8 cellular contexts compared by ENCODE assay signal in genomic region chr15:44536298-44536961, GRCh38. TPM values are rescaled to one million over a fixed set of nuclear protein-coding genes. Genes with fewer than 3 reads are reported as not detected.
DNase-seq lines count a peak whose midpoint lies in the region; ATAC-seq and TF ChIP-seq lines count a peak whose summit lies in the region.

No MANE protein-coding gene starts in this region.

- peak; percentile 52 for DNase-seq in DMS153 treated with DMSO at 0.1 percent for 48 hours (lab: John Stamatoyannopoulos, UW; ENCODE audit: unreplicated experiment)
- DNase-seq in GM19238 (ENCODE audit: insufficient read length, low spot score): peak; percentile 58
- peak; percentile 70 for DNase-seq in NCI-H526 treated with DMSO at 0.1 percent for 48 hours (lab: John Stamatoyannopoulos, UW)
- DNase-seq in amygdala (lab: John Stamatoyannopoulos, UW): peak in 51 of 56 donors; percentile 79 to 98 (median 90)
- peak; percentile 89 for DNase-seq in hepatic stellate cell (ENCODE audit: low spot score)
- peak; percentile 71 for DNase-seq in progenitor cell of endocrine pancreas (ENCODE audit: low spot score, unreplicated experiment)
- DNase-seq in activated CD4-positive, alpha-beta T cell treated with anti-CD3 and anti-CD28 coated beads, Interleukin-2, amount 50 U/mL, for 4 hours: no peak

- no peaks in the 10 kb centered on the region for H3K27me3 Mint-ChIP-seq in progenitor cell of endocrine pancreas

- TF ChIP-seq CTCF in progenitor cell of endocrine pancreas (IDR thresholded peaks at IDR 0.05; ENCODE audit: unreplicated experiment): peak; percentile 41

- peaks cover 14% of the 10 kb centered on the region for H3K36me3 Mint-ChIP-seq in progenitor cell of endocrine pancreas (ENCODE audit: insufficient read depth)

- peak overlapping the region; percentile 95 for H3K27ac Mint-ChIP-seq in progenitor cell of endocrine pancreas

- H3K4me3 Mint-ChIP-seq in progenitor cell of endocrine pancreas (ENCODE audit: low read depth): peak overlapping the region; percentile 88

- no peaks in the 10 kb centered on the region for H3K9me3 Mint-ChIP-seq in progenitor cell of endocrine pancreas (ENCODE audit: low read depth)

- H3K4me1 Mint-ChIP-seq in progenitor cell of endocrine pancreas (ENCODE audit: low read depth): peaks cover 19% of the 10 kb centered on the region

- peak; percentile 48 for ATAC-seq in HG03159 (IDR thresholded peaks at IDR 0.05; ENCODE audit: unreplicated experiment)

RNA-seq across cellular contexts. Expression of gene EIF3J, which starts 0.5 kb away (rescaled TPM):
- 75.8 and 81.7 TPM in 2 replicates for total RNA-seq in progenitor cell of endocrine pancreas

Comparison
In these comparisons a context has a peak if more than half of its experiments do, and no peak if none do; other contexts are left out.
1. DNase-seq: peak in DMS153 treated with DMSO at 0.1 percent for 48 hours (single experiment), GM19238 (single experiment), NCI-H526 treated with DMSO at 0.1 percent for 48 hours (single experiment), amygdala (51 of 56), hepatic stellate cell (single experiment) and progenitor cell of endocrine pancreas (single experiment); none in activated CD4-positive, alpha-beta T cell treated with anti-CD3 and anti-CD28 coated beads, Interleukin-2, amount 50 U/mL, for 4 hours (0 of 2).